ENCODE assay signal across 1 cellular context in the genomic region with DNA sequence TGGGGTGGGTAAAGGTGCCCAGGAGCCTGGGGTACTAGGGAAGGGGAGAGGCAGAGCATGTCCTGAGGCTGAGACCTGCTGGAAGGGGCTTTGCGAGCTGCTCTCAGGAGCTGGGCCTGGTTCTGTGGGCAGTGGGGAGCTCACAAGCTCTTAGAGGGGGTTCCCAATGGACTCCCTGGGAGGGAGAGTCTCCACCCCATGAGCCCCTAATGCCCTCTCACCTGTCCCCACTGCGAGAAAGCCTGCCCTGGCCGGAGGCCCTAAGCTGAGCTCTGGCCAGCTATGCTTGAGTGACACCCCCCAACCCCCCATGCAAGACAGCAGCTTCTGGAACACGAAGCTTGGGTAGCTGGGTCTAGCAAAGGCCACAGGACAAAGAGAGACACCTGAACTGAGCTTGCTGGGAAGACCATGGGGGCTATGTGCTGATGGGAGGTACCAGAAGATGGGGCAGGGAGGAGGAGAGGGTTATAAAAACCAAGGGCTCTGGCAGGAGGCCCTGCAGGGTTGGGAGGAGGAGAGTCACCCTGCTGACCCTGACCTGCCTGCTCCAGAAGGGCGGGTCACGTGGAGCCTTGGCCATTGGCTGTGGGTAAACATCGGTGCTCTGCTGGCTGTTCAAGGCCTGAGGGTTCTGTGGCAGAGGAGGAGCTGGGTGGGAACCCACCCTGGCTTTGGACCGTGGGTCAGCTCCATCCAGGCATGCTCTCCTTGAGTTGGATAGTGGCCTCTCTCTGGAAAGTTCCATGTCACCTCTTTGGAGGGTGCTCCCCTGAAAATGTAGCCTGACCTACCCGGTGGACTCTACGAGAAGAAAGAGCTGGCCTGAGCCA.
TF ChIP-seq lines count a peak whose summit lies in the region.

No MANE protein-coding gene starts in this region.

TF ChIP-seq in K562, 482 proteins besides CTCF, POLR2A, EP300 and RAD21 (continued from another document):
- TF ChIP-seq, protein P1, sequence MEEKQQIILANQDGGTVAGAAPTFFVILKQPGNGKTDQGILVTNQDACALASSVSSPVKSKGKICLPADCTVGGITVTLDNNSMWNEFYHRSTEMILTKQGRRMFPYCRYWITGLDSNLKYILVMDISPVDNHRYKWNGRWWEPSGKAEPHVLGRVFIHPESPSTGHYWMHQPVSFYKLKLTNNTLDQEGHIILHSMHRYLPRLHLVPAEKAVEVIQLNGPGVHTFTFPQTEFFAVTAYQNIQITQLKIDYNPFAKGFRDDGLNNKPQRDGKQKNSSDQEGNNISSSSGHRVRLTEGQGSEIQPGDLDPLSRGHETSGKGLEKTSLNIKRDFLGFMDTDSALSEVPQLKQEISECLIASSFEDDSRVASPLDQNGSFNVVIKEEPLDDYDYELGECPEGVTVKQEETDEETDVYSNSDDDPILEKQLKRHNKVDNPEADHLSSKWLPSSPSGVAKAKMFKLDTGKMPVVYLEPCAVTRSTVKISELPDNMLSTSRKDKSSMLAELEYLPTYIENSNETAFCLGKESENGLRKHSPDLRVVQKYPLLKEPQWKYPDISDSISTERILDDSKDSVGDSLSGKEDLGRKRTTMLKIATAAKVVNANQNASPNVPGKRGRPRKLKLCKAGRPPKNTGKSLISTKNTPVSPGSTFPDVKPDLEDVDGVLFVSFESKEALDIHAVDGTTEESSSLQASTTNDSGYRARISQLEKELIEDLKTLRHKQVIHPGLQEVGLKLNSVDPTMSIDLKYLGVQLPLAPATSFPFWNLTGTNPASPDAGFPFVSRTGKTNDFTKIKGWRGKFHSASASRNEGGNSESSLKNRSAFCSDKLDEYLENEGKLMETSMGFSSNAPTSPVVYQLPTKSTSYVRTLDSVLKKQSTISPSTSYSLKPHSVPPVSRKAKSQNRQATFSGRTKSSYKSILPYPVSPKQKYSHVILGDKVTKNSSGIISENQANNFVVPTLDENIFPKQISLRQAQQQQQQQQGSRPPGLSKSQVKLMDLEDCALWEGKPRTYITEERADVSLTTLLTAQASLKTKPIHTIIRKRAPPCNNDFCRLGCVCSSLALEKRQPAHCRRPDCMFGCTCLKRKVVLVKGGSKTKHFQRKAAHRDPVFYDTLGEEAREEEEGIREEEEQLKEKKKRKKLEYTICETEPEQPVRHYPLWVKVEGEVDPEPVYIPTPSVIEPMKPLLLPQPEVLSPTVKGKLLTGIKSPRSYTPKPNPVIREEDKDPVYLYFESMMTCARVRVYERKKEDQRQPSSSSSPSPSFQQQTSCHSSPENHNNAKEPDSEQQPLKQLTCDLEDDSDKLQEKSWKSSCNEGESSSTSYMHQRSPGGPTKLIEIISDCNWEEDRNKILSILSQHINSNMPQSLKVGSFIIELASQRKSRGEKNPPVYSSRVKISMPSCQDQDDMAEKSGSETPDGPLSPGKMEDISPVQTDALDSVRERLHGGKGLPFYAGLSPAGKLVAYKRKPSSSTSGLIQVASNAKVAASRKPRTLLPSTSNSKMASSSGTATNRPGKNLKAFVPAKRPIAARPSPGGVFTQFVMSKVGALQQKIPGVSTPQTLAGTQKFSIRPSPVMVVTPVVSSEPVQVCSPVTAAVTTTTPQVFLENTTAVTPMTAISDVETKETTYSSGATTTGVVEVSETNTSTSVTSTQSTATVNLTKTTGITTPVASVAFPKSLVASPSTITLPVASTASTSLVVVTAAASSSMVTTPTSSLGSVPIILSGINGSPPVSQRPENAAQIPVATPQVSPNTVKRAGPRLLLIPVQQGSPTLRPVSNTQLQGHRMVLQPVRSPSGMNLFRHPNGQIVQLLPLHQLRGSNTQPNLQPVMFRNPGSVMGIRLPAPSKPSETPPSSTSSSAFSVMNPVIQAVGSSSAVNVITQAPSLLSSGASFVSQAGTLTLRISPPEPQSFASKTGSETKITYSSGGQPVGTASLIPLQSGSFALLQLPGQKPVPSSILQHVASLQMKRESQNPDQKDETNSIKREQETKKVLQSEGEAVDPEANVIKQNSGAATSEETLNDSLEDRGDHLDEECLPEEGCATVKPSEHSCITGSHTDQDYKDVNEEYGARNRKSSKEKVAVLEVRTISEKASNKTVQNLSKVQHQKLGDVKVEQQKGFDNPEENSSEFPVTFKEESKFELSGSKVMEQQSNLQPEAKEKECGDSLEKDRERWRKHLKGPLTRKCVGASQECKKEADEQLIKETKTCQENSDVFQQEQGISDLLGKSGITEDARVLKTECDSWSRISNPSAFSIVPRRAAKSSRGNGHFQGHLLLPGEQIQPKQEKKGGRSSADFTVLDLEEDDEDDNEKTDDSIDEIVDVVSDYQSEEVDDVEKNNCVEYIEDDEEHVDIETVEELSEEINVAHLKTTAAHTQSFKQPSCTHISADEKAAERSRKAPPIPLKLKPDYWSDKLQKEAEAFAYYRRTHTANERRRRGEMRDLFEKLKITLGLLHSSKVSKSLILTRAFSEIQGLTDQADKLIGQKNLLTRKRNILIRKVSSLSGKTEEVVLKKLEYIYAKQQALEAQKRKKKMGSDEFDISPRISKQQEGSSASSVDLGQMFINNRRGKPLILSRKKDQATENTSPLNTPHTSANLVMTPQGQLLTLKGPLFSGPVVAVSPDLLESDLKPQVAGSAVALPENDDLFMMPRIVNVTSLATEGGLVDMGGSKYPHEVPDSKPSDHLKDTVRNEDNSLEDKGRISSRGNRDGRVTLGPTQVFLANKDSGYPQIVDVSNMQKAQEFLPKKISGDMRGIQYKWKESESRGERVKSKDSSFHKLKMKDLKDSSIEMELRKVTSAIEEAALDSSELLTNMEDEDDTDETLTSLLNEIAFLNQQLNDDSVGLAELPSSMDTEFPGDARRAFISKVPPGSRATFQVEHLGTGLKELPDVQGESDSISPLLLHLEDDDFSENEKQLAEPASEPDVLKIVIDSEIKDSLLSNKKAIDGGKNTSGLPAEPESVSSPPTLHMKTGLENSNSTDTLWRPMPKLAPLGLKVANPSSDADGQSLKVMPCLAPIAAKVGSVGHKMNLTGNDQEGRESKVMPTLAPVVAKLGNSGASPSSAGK (IDR thresholded peaks at IDR 0.05): peak; percentile 73
- TF ChIP-seq ERF (CRISPR knock-in tag; IDR thresholded peaks at IDR 0.05): 0 out of 2 replicates have a peak, but pooled peaks have one; percentile 62
- no peak for TF ChIP-seq MAFF (IDR thresholded peaks at IDR 0.05; ENCODE audit: low read length)
- TF ChIP-seq HDAC1 (IDR thresholded peaks at IDR 0.05): no peak
- TF ChIP-seq KLF1 (tag; IDR thresholded peaks at IDR 0.05): no peak
- TF ChIP-seq ELF2 (CRISPR knock-in tag; IDR thresholded peaks at IDR 0.05): no peak
- TF ChIP-seq CTBP1 (IDR thresholded peaks at IDR 0.05; ENCODE audit: borderline replicate concordance): peak; percentile 24; the same call in 1 of the 2 replicates
- TF ChIP-seq, protein P2, sequence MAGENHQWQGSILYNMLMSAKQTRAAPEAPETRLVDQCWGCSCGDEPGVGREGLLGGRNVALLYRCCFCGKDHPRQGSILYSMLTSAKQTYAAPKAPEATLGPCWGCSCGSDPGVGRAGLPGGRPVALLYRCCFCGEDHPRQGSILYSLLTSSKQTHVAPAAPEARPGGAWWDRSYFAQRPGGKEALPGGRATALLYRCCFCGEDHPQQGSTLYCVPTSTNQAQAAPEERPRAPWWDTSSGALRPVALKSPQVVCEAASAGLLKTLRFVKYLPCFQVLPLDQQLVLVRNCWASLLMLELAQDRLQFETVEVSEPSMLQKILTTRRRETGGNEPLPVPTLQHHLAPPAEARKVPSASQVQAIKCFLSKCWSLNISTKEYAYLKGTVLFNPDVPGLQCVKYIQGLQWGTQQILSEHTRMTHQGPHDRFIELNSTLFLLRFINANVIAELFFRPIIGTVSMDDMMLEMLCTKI (IDR thresholded peaks at IDR 0.05; ENCODE audit: partially characterized antibody): no peak
- no peak for TF ChIP-seq HSF4 (CRISPR knock-in tag; IDR thresholded peaks at IDR 0.05; ENCODE audit: borderline replicate concordance)
- peak; percentile 50 to 68; a peak in 1 of 4 replicates for TF ChIP-seq FOXK2 (conservative IDR thresholded peaks at IDR 0.05 in 1 of 2, IDR thresholded peaks at IDR 0.05 in 1 of 2; ENCODE audit: low read depth in 2 of 2)
- TF ChIP-seq ZBTB17 (CRISPR knock-in tag; IDR thresholded peaks at IDR 0.05): 0 out of 2 replicates have a peak, but pooled peaks have one; percentile 49
- TF ChIP-seq KHSRP (IDR thresholded peaks at IDR 0.05): no peak
- TF ChIP-seq BCL6 (CRISPR knock-in tag; IDR thresholded peaks at IDR 0.05): no peak
- 0 out of 2 replicates have a peak, but pooled peaks have one; percentile 38 for TF ChIP-seq ZNF766 (CRISPR knock-in tag; conservative IDR thresholded peaks at IDR 0.05)
- no peak for TF ChIP-seq ZNF311 (CRISPR knock-in tag; IDR thresholded peaks at IDR 0.05)
- TF ChIP-seq, protein P3, sequence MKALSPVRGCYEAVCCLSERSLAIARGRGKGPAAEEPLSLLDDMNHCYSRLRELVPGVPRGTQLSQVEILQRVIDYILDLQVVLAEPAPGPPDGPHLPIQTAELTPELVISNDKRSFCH (CRISPR knock-in tag; IDR thresholded peaks at IDR 0.05): no peak
- TF ChIP-seq, protein P3 (tag; IDR thresholded peaks at IDR 0.05): no peak
- no peak for TF ChIP-seq PHF8 (IDR thresholded peaks at IDR 0.05; ENCODE audit: borderline replicate concordance, low read length)
- no peak for TF ChIP-seq ZNF668 (CRISPR knock-in tag; IDR thresholded peaks at IDR 0.05)
- no peak for TF ChIP-seq ZC3H8 (IDR thresholded peaks at IDR 0.05)
- TF ChIP-seq POLR3A (IDR thresholded peaks at IDR 0.05; ENCODE audit: borderline replicate concordance, extremely low read depth, insufficient read depth, insufficient read length): no peak
- TF ChIP-seq DMBX1 (CRISPR knock-in tag; IDR thresholded peaks at IDR 0.05; ENCODE audit: borderline replicate concordance): 0 out of 2 replicates have a peak, but pooled peaks have one; percentile 26
- peak; percentile 31; the same call in 1 of the 2 replicates for TF ChIP-seq CBFA2T2 (conservative IDR thresholded peaks at IDR 0.05)
- no peak for TF ChIP-seq ZNF140 (CRISPR knock-in tag; IDR thresholded peaks at IDR 0.05)
- TF ChIP-seq, protein P4, sequence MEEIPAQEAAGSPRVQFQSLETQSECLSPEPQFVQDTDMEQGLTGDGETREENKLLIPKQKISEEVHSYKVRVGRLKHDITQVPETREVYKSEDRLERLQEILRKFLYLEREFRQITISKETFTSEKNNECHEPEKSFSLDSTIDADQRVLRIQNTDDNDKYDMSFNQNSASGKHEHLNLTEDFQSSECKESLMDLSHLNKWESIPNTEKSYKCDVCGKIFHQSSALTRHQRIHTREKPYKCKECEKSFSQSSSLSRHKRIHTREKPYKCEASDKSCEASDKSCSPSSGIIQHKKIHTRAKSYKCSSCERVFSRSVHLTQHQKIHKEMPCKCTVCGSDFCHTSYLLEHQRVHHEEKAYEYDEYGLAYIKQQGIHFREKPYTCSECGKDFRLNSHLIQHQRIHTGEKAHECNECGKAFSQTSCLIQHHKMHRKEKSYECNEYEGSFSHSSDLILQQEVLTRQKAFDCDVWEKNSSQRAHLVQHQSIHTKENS (CRISPR knock-in tag; IDR thresholded peaks at IDR 0.05): no peak
- no peak for TF ChIP-seq ZFP36 (IDR thresholded peaks at IDR 0.05; ENCODE audit: low read depth, low read length, partially characterized antibody)
- peak; percentile 90 for TF ChIP-seq RAD51 (IDR thresholded peaks at IDR 0.05; ENCODE audit: borderline replicate concordance, low read depth)
- TF ChIP-seq, protein P5, sequence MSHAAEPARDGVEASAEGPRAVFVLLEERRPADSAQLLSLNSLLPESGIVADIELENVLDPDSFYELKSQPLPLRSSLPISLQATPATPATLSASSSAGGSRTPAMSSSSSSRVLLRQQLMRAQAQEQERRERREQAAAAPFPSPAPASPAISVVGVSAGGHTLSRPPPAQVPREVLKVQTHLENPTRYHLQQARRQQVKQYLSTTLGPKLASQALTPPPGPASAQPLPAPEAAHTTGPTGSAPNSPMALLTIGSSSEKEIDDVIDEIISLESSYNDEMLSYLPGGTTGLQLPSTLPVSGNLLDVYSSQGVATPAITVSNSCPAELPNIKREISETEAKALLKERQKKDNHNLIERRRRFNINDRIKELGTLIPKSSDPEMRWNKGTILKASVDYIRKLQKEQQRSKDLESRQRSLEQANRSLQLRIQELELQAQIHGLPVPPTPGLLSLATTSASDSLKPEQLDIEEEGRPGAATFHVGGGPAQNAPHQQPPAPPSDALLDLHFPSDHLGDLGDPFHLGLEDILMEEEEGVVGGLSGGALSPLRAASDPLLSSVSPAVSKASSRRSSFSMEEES (CRISPR knock-in tag; IDR thresholded peaks at IDR 0.05): peak; percentile 55
- no peak for TF ChIP-seq NR2C2 (CRISPR knock-in tag; IDR thresholded peaks at IDR 0.05)
- TF ChIP-seq NR2C2 (tag; IDR thresholded peaks at IDR 0.05): peak; percentile 73
- TF ChIP-seq ZNF282 (CRISPR knock-in tag; IDR thresholded peaks at IDR 0.05): no peak
- peak in 1 of 2 experiments; percentile 31; a peak in 1 of 4 replicates for TF ChIP-seq RCOR1 (IDR thresholded peaks at IDR 0.05; ENCODE audit: borderline replicate concordance in 1 of 2, low read depth in 2 of 2, low read length in 2 of 2)
- no peak for TF ChIP-seq ARNT (IDR thresholded peaks at IDR 0.05)
- TF ChIP-seq CCAR2 (IDR thresholded peaks at IDR 0.05; ENCODE audit: low read depth, low read length): no peak
- TF ChIP-seq CREM (IDR thresholded peaks at IDR 0.05; ENCODE audit: low read depth): 0 out of 2 replicates have a peak, but pooled peaks have one; percentile 10
